23 cellular contexts compared by ENCODE assay signal in genomic region chr18:79529991-79530390, GRCh38.
DNase-seq lines count a peak whose midpoint lies in the region; ATAC-seq and TF ChIP-seq lines count a peak whose summit lies in the region.
"Had no signal": no experiment of that assay in that cellular context is flagged by ENCODE, and none has a peak within 500 bp of the region (broad histone marks: within the 10 kb centered on the region; RNA-seq: fewer than 3 reads in every experiment).

No MANE protein-coding gene starts in this region.

- TF ChIP-seq CTCF in WTC11 (IDR thresholded peaks at IDR 0.05), result no peak
- TF ChIP-seq CTCF in lower lobe of right lung (IDR thresholded peaks at IDR 0.05), result no peak
- no peak for TF ChIP-seq CTCF in suprapubic skin (IDR thresholded peaks at IDR 0.05)

- H3K27ac ChIP-seq in lower lobe of right lung (no peak overlapping the region), suprapubic skin (no peak overlapping the region), Karpas-422 (ENCODE audit: low read length) (no peak overlapping the region)
- H3K27ac ChIP-seq: GM23248, HL-60 had no signal

- no peaks in the 10 kb centered on the region for H3K27me3 Mint-ChIP-seq in activated T-cell treated with anti-CD3 and anti-CD28 coated beads, Interleukin-2, amount 50 U/mL, for 4 hours (ENCODE audit: low read depth)
- H3K27me3 Mint-ChIP-seq in activated T-cell treated with anti-CD3 and anti-CD28 coated beads, Interleukin-2, amount 50 U/mL, for 72 hours (ENCODE audit: low read depth), result no peaks in the 10 kb centered on the region
- peaks cover 7% of the 10 kb centered on the region for H3K27me3 Mint-ChIP-seq in WTC11 (ENCODE audit: low read depth)
- H3K27me3 Mint-ChIP-seq: CD4-positive, alpha-beta T cell had no signal

- POLR2A ChIA-PET in WTC11 (lab: Charles Lee), result no interaction called here

- H3K27ac Mint-ChIP-seq in activated T-cell treated with anti-CD3 and anti-CD28 coated beads, Interleukin-2, amount 50 U/mL, for 72 hours, result no peak overlapping the region
- no peak overlapping the region for H3K27ac Mint-ChIP-seq in WTC11
- H3K27ac Mint-ChIP-seq: CD4-positive, alpha-beta T cell had no signal

- no peaks in the 10 kb centered on the region for H3K9me2 ChIP-seq in Karpas-422 (replicated peaks; ENCODE audit: insufficient read depth, low read length)

- peaks cover 9% of the 10 kb centered on the region for H3K4me1 Mint-ChIP-seq in activated T-cell treated with anti-CD3 and anti-CD28 coated beads, Interleukin-2, amount 50 U/mL, for 4 hours (ENCODE audit: low read depth)
- H3K4me1 Mint-ChIP-seq in activated T-cell treated with anti-CD3 and anti-CD28 coated beads, Interleukin-2, amount 50 U/mL, for 72 hours (ENCODE audit: low read depth), result peaks cover 25% of the 10 kb centered on the region
- H3K4me1 Mint-ChIP-seq in WTC11, result peaks cover 6% of the 10 kb centered on the region; the same call in 1 of the 2 replicates

- H3K4me3 ChIP-seq in lower lobe of right lung (no peak overlapping the region), suprapubic skin (no peak overlapping the region), Karpas-422 (ENCODE audit: low read length) (no peak overlapping the region)
- H3K4me3 ChIP-seq: GM23248 had no signal

- no peaks in the 10 kb centered on the region for H4K20me1 ChIP-seq in Karpas-422 (ENCODE audit: insufficient read depth, low read depth, low read length)

- H3K27me3 ChIP-seq in lower lobe of right lung (ENCODE audit: low read depth), result peaks cover 8% of the 10 kb centered on the region
- H3K27me3 ChIP-seq in suprapubic skin, result no peaks in the 10 kb centered on the region
- no peaks in the 10 kb centered on the region for H3K27me3 ChIP-seq in Karpas-422 (ENCODE audit: low read length)

- no peak for TF ChIP-seq POLR2A in suprapubic skin (IDR thresholded peaks at IDR 0.05)

- CTCF ChIA-PET in WTC11 (lab: Charles Lee), result interaction anchor here (1.3 to 2.7 kb wide), 2 partner anchors 149 to 151 kb away, joined by 4 to 10 read pairs; no protein-coding TSS in a partner anchor

- intact Hi-C loops in lower lobe of right lung (cut with DNase I), result loop anchor here (10.0 kb wide), 1 partner anchor 145 kb away; no protein-coding TSS in a partner anchor

- peaks cover 29% of the 10 kb centered on the region for H3K36me3 Mint-ChIP-seq in activated T-cell treated with anti-CD3 and anti-CD28 coated beads, Interleukin-2, amount 50 U/mL, for 4 hours (ENCODE audit: insufficient read depth)
- peaks cover 2 to 15% of the 10 kb centered on the region in 2 donors for H3K36me3 Mint-ChIP-seq in activated T-cell treated with anti-CD3 and anti-CD28 coated beads, Interleukin-2, amount 50 U/mL, for 72 hours (ENCODE audit: insufficient read depth in 2 of 2)
- H3K36me3 Mint-ChIP-seq in WTC11, result no peaks in the 10 kb centered on the region; the same call in 1 of the 2 replicates

- TF ChIP-seq EP300 in suprapubic skin (IDR thresholded peaks at IDR 0.05), result no peak

- DNase-seq in activated T-cell treated with anti-CD3 and anti-CD28 coated beads, Interleukin-2, amount 50 U/mL, for 4 hours, result peak; percentile 3
- no peak for DNase-seq in activated T-cell treated with anti-CD3 and anti-CD28 coated beads, Interleukin-2, amount 50 U/mL, for 72 hours
- DNase-seq in WTC11 (ENCODE audit: low spot score) (peak; percentile 7), lower lobe of right lung (peak; percentile 38), suprapubic skin (ENCODE audit: low spot score in 2 of 2) (peak; percentile 46 to 73), DMS114 treated with DMSO at 0.1 percent for 48 hours (lab: John Stamatoyannopoulos, UW; ENCODE audit: unreplicated experiment) (no peak), Karpas-422 (no peak)
- DNase-seq: AML-193, Calu3, DND-41, GDM1, GM23248, KBM-7, NCI-H1048, NCI-H146, NCI-H2081 treated with DMSO at 0.1 percent for 48 hours, NCI-H226, NCI-H526 treated with DMSO at 0.1 percent for 48 hours, OCI-M1 had no signal

- peaks cover 13% of the 10 kb centered on the region for H3K4me1 ChIP-seq in lower lobe of right lung
- H3K4me1 ChIP-seq in suprapubic skin, result peaks cover 31% of the 10 kb centered on the region
- H3K4me1 ChIP-seq in Karpas-422 (ENCODE audit: low read length), result no peaks in the 10 kb centered on the region

- 93% methylated on average over 24 of the region's 24 CpGs for WGBS in suprapubic skin

- no peaks in the 10 kb centered on the region for H3K9me3 ChIP-seq in lower lobe of right lung
- H3K9me3 ChIP-seq in suprapubic skin, result no peaks in the 10 kb centered on the region
- H3K9me3 ChIP-seq in Karpas-422 (ENCODE audit: low read length), result no peaks in the 10 kb centered on the region

- H3K9ac ChIP-seq in Karpas-422 (ENCODE audit: low read length), result no peak overlapping the region
- H3K9ac ChIP-seq: GM23248 had no signal

- H3K36me3 ChIP-seq in lower lobe of right lung, result peaks cover 26% of the 10 kb centered on the region
- peaks cover 6% of the 10 kb centered on the region for H3K36me3 ChIP-seq in suprapubic skin
- peaks cover 4% of the 10 kb centered on the region; the same call in 1 of the 2 replicates for H3K36me3 ChIP-seq in Karpas-422 (ENCODE audit: insufficient read depth, low read length)

- ATAC-seq in activated T-cell treated with anti-CD3 and anti-CD28 coated beads, Interleukin-2, amount 50 U/mL, for 4 hours, result no peak
- no peak for ATAC-seq in activated T-cell treated with anti-CD3 and anti-CD28 coated beads, Interleukin-2, amount 50 U/mL, for 72 hours (replicated peaks in 1 of 2)
- ATAC-seq in WTC11 (no peak), lower lobe of right lung (no peak), HG03571 (IDR thresholded peaks at IDR 0.05; ENCODE audit: unreplicated experiment) (no peak)
- ATAC-seq: HCT116 had no signal

- no peaks in the 10 kb centered on the region for H3K9me3 Mint-ChIP-seq in activated T-cell treated with anti-CD3 and anti-CD28 coated beads, Interleukin-2, amount 50 U/mL, for 4 hours
- H3K9me3 Mint-ChIP-seq in activated T-cell treated with anti-CD3 and anti-CD28 coated beads, Interleukin-2, amount 50 U/mL, for 72 hours, result no peaks in the 10 kb centered on the region
- H3K9me3 Mint-ChIP-seq in WTC11, result no peaks in the 10 kb centered on the region
- H3K9me3 Mint-ChIP-seq: CD4-positive, alpha-beta T cell had no signal

- H3K79me2 ChIP-seq in Karpas-422 (ENCODE audit: low read length), result peaks cover 5% of the 10 kb centered on the region; the same call in 1 of the 2 replicates

- H2AFZ ChIP-seq in Karpas-422 (ENCODE audit: low read length), result no peak overlapping the region
- H2AFZ ChIP-seq: GM23248 had no signal

- H3K4me3 Mint-ChIP-seq in activated T-cell treated with anti-CD3 and anti-CD28 coated beads, Interleukin-2, amount 50 U/mL, for 4 hours, result no peak overlapping the region
- H3K4me3 Mint-ChIP-seq in activated T-cell treated with anti-CD3 and anti-CD28 coated beads, Interleukin-2, amount 50 U/mL, for 72 hours, result no peak overlapping the region
- H3K4me3 Mint-ChIP-seq in WTC11, result no peak overlapping the region
- H3K4me3 Mint-ChIP-seq: CD4-positive, alpha-beta T cell had no signal

- H3K4me2 ChIP-seq in Karpas-422 (ENCODE audit: low read depth, low read length, poor library complexity, severe bottlenecking), result no peak overlapping the region

TF ChIP-seq in WTC11, 78 proteins besides CTCF, POLR2A, EP300 and RAD21 (continues in another document):
- TF ChIP-seq MLX (CRISPR knock-in tag; IDR thresholded peaks at IDR 0.05) (no peak), CDX4 (CRISPR knock-in tag; IDR thresholded peaks at IDR 0.05; ENCODE audit: borderline replicate concordance) (no peak), USF2 (CRISPR knock-in tag; IDR thresholded peaks at IDR 0.05) (no peak), TEAD4 (CRISPR knock-in tag; IDR thresholded peaks at IDR 0.05) (no peak), GABPB1 (CRISPR knock-in tag; IDR thresholded peaks at IDR 0.05) (no peak)
- TF ChIP-seq, protein P1, sequence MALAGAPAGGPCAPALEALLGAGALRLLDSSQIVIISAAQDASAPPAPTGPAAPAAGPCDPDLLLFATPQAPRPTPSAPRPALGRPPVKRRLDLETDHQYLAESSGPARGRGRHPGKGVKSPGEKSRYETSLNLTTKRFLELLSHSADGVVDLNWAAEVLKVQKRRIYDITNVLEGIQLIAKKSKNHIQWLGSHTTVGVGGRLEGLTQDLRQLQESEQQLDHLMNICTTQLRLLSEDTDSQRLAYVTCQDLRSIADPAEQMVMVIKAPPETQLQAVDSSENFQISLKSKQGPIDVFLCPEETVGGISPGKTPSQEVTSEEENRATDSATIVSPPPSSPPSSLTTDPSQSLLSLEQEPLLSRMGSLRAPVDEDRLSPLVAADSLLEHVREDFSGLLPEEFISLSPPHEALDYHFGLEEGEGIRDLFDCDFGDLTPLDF (CRISPR knock-in tag; IDR thresholded peaks at IDR 0.05), result no peak
- TF ChIP-seq, protein P2, sequence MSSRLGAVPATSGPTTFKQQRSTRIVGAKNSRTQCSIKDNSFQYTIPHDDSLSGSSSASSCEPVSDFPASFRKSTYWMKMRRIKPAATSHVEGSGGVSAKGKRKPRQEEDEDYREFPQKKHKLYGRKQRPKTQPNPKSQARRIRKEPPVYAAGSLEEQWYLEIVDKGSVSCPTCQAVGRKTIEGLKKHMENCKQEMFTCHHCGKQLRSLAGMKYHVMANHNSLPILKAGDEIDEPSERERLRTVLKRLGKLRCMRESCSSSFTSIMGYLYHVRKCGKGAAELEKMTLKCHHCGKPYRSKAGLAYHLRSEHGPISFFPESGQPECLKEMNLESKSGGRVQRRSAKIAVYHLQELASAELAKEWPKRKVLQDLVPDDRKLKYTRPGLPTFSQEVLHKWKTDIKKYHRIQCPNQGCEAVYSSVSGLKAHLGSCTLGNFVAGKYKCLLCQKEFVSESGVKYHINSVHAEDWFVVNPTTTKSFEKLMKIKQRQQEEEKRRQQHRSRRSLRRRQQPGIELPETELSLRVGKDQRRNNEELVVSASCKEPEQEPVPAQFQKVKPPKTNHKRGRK (CRISPR knock-in tag; IDR thresholded peaks at IDR 0.05; ENCODE audit: borderline replicate concordance), result no peak

Comparison
In these comparisons a context has a peak if more than half of its experiments do, and no peak if none do; other contexts are left out.
1. DNase-seq: peak in activated T-cell treated with anti-CD3 and anti-CD28 coated beads, Interleukin-2, amount 50 U/mL, for 4 hours (single experiment), WTC11 (single experiment), lower lobe of right lung (single experiment) and suprapubic skin (2 of 2); none in activated T-cell treated with anti-CD3 and anti-CD28 coated beads, Interleukin-2, amount 50 U/mL, for 72 hours (0 of 2), DMS114 treated with DMSO at 0.1 percent for 48 hours (single experiment) and Karpas-422 (single experiment).